In the genomic region with DNA sequence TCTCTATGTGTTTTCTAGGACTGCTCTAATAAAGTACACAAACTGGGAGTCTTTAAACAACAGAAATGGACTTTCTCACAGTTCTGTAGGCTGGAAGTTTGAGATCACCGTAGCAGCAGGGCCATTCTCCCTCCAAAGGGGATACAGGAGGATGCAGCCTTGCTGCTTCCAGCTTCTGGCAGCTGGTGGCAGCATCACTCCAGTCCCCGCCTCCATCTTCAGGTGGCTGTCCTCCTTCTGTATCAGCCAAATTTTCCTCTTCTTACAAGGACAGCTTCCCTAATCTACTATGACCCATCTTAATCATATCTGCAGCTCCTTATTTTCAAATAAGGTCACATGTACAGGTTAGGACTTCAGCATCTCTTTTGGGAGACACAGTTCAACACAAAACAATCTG, we compare ENCODE assay signal across 14 cellular contexts. TPM values are rescaled to one million over a fixed set of nuclear protein-coding genes. Genes with fewer than 3 reads are reported as not detected.
DNase-seq lines count a peak whose midpoint lies in the region; ATAC-seq, FAIRE-seq and TF ChIP-seq lines count a peak whose summit lies in the region.
"Not testable (repeated sequence)": the region's sequence is repeated elsewhere in the genome, so short reads cannot be mapped to it uniquely, and the experiment has no call there.
"Had no signal": no experiment of that assay in that cellular context is flagged by ENCODE, and none has a peak within 500 bp of the region (broad histone marks: within the 10 kb centered on the region; RNA-seq: fewer than 3 reads in every experiment).

No MANE protein-coding gene starts in this region.

- CTCF ChIA-PET in SK-N-SH (lab: Yijun Ruan, JAX) = interaction anchor here (0.9 to 1.6 kb wide), 5 partner anchors 9 to 432 kb away, joined by 3 to 5 read pairs (median 4); no protein-coding TSS in a partner anchor

- H3K9ac ChIP-seq in Loucy (ENCODE audit: low read depth, low read length, poor library complexity, severe bottlenecking); SK-N-SH: not testable (repeated sequence)

- H3K27me3 ChIP-seq in GM23338 (ENCODE audit: insufficient read depth); Loucy (ENCODE audit: insufficient read depth, low read length, poor library complexity, severe bottlenecking); SK-N-SH (ENCODE audit: insufficient read depth); bronchial epithelial cell (ENCODE audit: control insufficient read depth, insufficient read depth, low read length); transverse colon: not testable (repeated sequence)
- peaks cover 22% of the 10 kb centered on the region for H3K27me3 ChIP-seq in cardiac muscle cell

- not testable (repeated sequence) for H3K4me3 Mint-ChIP-seq in GM23338, nephron progenitor cell

- H3K4me2 ChIP-seq in GM23338; Loucy (ENCODE audit: low read depth, low read length, poor library complexity, severe bottlenecking); SK-N-SH: not testable (repeated sequence)

- H3K4me1 Mint-ChIP-seq in GM23338, nephron progenitor cell: not testable (repeated sequence)

- in situ Hi-C loops in transverse colon (cut with MboI; ENCODE audit: low pct_ligation_motif_present in 1 of 4, low pct_unique_long_range_greater_than_20kb in 1 of 4, low sequenced_read_pairs in 3 of 4) = loop anchor here in 1 of 4 donors (5.0 kb wide), 1 partner anchor 430 kb away; no protein-coding TSS in a partner anchor

- H2AFZ ChIP-seq in GM23338 = peak overlapping the region; percentile 66
- not testable (repeated sequence) for H2AFZ ChIP-seq in Loucy (ENCODE audit: low read length); SK-N-SH (ENCODE audit: low read depth)

- not testable (repeated sequence) for H3K27ac Mint-ChIP-seq in GM23338, nephron progenitor cell

- WGBS in SK-N-SH (ENCODE audit: low lambda C conversion rate) = 59% methylated on average over 2 of the region's 2 CpGs
- 42 to 57% methylated on average over 2 of the region's 2 CpGs for WGBS in transverse colon (ENCODE audit: low coverage in 1 of 2), 2 donors

- not testable (repeated sequence) for TF ChIP-seq POLR2A in transverse colon (IDR thresholded peaks at IDR 0.05)

- not testable (repeated sequence) for H3K27me3 Mint-ChIP-seq in GM23338 (ENCODE audit: insufficient read depth, low read depth, poor library complexity)
- peaks cover 13% of the 10 kb centered on the region for H3K27me3 Mint-ChIP-seq in nephron progenitor cell (ENCODE audit: low read depth, poor library complexity)

- peak; percentile 57 to 65 for TF ChIP-seq CTCF in GM23338 (conservative IDR thresholded peaks at IDR 0.05; ENCODE audit: low read depth in 2 of 2)
- peak; percentile 55 for TF ChIP-seq CTCF in Loucy (conservative IDR thresholded peaks at IDR 0.05; ENCODE audit: low read length)
- TF ChIP-seq CTCF in SK-N-SH (IDR thresholded peaks at IDR 0.05) = peak; percentile 31; the same call in 1 of the 2 replicates
- peak; percentile 66 for TF ChIP-seq CTCF in bronchial epithelial cell (IDR thresholded peaks at IDR 0.05; ENCODE audit: insufficient read depth, low read length, severe bottlenecking)
- TF ChIP-seq CTCF in cardiac muscle cell (IDR thresholded peaks at IDR 0.05; ENCODE audit: low read depth, low read length) = peak; percentile 25
- TF ChIP-seq CTCF in nephron progenitor cell (IDR thresholded peaks at IDR 0.05) = peak; percentile 27
- peak in 4 of 5 experiments; percentile 35 to 53 (median 39) for TF ChIP-seq CTCF in transverse colon (IDR thresholded peaks at IDR 0.05)

- TF ChIP-seq RAD21 in SK-N-SH (IDR thresholded peaks at IDR 0.05; ENCODE audit: low read length) = peak; percentile 43

- peak; percentile 98 for ATAC-seq in GM23338

- H3K9me3 ChIP-seq in Loucy (ENCODE audit: insufficient read depth, low read depth, low read length); SK-N-SH; cardiac muscle cell (ENCODE audit: low read depth); transverse colon: not testable (repeated sequence)

- intact Hi-C loops in transverse colon (cut with DNase I; ENCODE audit: low total_unique reads) = loop anchor here (5.0 kb wide), 1 partner anchor 430 kb away; no protein-coding TSS in a partner anchor

- not testable (repeated sequence) for H3K36me3 Mint-ChIP-seq in GM23338 (ENCODE audit: low read depth); nephron progenitor cell (ENCODE audit: low read depth)

- H3K4me1 ChIP-seq in GM23338 (ENCODE audit: insufficient read depth); Loucy (ENCODE audit: insufficient read depth, low read length, poor library complexity, severe bottlenecking); SK-N-SH (ENCODE audit: control insufficient read depth in 1 of 2, insufficient read depth in 2 of 2, low read depth in 1 of 2, low read length in 1 of 2); cardiac muscle cell (ENCODE audit: low read depth): not testable (repeated sequence)
- H3K4me1 ChIP-seq in transverse colon = peaks cover 0 to 13% (median 0%) of the 10 kb centered on the region in 4 donors

- H3K79me2 ChIP-seq in GM23338 (replicated peaks; ENCODE audit: insufficient read depth); Loucy (ENCODE audit: insufficient read depth, low read length); SK-N-SH (ENCODE audit: insufficient read depth): not testable (repeated sequence)

- TF ChIP-seq EP300 in SK-N-SH (IDR thresholded peaks at IDR 0.05; ENCODE audit: borderline replicate concordance in 1 of 2, low read depth in 1 of 2, low read length in 1 of 2); transverse colon (IDR thresholded peaks at IDR 0.05; ENCODE audit: low read depth): not testable (repeated sequence)

- not testable (repeated sequence) for H3K27ac ChIP-seq in GM23338 (ENCODE audit: low read depth); SK-N-SH (ENCODE audit: low read depth in 2 of 2, low read length in 1 of 2); cardiac muscle cell; transverse colon

- not testable (repeated sequence) for H3F3A ChIP-seq in GM23338 (replicated peaks; ENCODE audit: low read depth); Loucy (ENCODE audit: low read depth); SK-N-SH (replicated peaks; ENCODE audit: insufficient read depth)

- POLR2A ChIA-PET in SK-N-SH (lab: Yijun Ruan, JAX) = not testable (repeated sequence)

- not testable (repeated sequence) for H3K4me3 ChIP-seq in GM23338; Loucy (ENCODE audit: low read length, poor library complexity, severe bottlenecking); SK-N-SH (ENCODE audit: low read depth in 2 of 2, low read length in 1 of 2); bronchial epithelial cell (ENCODE audit: low read depth, low read length); cardiac muscle cell; transverse colon

- DNase-seq in DMS53 (lab: John Stamatoyannopoulos, UW) (peak; percentile 37), GM23338 (ENCODE audit: low spot score) (peak; percentile 17), bronchial epithelial cell (ENCODE audit: low read depth) (peak; percentile 10)
- DNase-seq in SK-N-SH; cardiac muscle cell (ENCODE audit: low read depth in 1 of 2, low spot score in 1 of 2); nephron progenitor cell; transverse colon: not testable (repeated sequence)

- not testable (repeated sequence) for H3K9me3 Mint-ChIP-seq in GM23338, nephron progenitor cell

- not testable (repeated sequence) for H3K9me2 ChIP-seq in GM23338 (ENCODE audit: insufficient read depth); Loucy (replicated peaks; ENCODE audit: low read depth, low read length); SK-N-SH

- not testable (repeated sequence) for H3K36me3 ChIP-seq in GM23338 (ENCODE audit: insufficient read depth); Loucy (ENCODE audit: insufficient read depth, low read length); SK-N-SH (replicated peaks in 1 of 2; ENCODE audit: control insufficient read depth in 1 of 2, insufficient read depth in 2 of 2, low read length in 1 of 2); bronchial epithelial cell (ENCODE audit: control insufficient read depth, insufficient read depth, low read length); cardiac muscle cell; transverse colon

- not testable (repeated sequence) for FAIRE-seq in bronchial epithelial cell (lab: Jason Lieb, UNC)

- H4K20me1 ChIP-seq in GM23338 (replicated peaks; ENCODE audit: insufficient read depth); Loucy (ENCODE audit: insufficient read depth, low read length, poor library complexity, severe bottlenecking); SK-N-SH (ENCODE audit: insufficient read depth): not testable (repeated sequence)

RNA-seq across cellular contexts. Expression of a gene that starts 13.1 kb away (rescaled TPM):
- not detected in 2 replicates for total RNA-seq in GM23338 (2014; rRNA removed; shearing (Covaris generic))
- polyA plus RNA-seq in GM23338 (2016; fragmentation: Nextera tagmentation; extraction: Ambion mirVana) = not detected in 2 replicates
- not detected in 2 replicates for polyA plus RNA-seq in SK-N-SH (2012; rRNA removed)
- polyA plus RNA-seq in SK-N-SH (2012; cell fraction: cytosol; rRNA removed) = not detected in 2 replicates
- 0.05 TPM in 1 of 2 replicates, not detected in the other for polyA plus RNA-seq in SK-N-SH (2012; cell fraction: nucleus; rRNA removed)
- not detected in 2 replicates for total RNA-seq in bronchial epithelial cell
- total RNA-seq in cardiac muscle cell = 0.12 TPM in 1 of 2 replicates, not detected in the other
- not detected in 2 replicates for polyA plus RNA-seq in cardiac muscle cell
- under 1 TPM in 1 of 4 donors, not detected in 3; 0.48 TPM for total RNA-seq in transverse colon
- total RNA-seq: activated B cell treated with CpG ODN at 0.5 μM for 24 hours; activated T-helper 2 cell treated with anti-CD3 and anti-CD28 coated beads, Interferon-gamma antibody, Interleukin-2, Interleukin-4, amounts not matched to agents 10 μg/mL and 5 μg/mL and 100 μg/mL, durations not matched to agents 14 hours and 24 hours and 36 hours; ascending aorta; fibroblast of lung; GM23248; temporal lobe had no signal
